Comparison of ENCODE assay signal across 8 cellular contexts in the genomic region with DNA sequence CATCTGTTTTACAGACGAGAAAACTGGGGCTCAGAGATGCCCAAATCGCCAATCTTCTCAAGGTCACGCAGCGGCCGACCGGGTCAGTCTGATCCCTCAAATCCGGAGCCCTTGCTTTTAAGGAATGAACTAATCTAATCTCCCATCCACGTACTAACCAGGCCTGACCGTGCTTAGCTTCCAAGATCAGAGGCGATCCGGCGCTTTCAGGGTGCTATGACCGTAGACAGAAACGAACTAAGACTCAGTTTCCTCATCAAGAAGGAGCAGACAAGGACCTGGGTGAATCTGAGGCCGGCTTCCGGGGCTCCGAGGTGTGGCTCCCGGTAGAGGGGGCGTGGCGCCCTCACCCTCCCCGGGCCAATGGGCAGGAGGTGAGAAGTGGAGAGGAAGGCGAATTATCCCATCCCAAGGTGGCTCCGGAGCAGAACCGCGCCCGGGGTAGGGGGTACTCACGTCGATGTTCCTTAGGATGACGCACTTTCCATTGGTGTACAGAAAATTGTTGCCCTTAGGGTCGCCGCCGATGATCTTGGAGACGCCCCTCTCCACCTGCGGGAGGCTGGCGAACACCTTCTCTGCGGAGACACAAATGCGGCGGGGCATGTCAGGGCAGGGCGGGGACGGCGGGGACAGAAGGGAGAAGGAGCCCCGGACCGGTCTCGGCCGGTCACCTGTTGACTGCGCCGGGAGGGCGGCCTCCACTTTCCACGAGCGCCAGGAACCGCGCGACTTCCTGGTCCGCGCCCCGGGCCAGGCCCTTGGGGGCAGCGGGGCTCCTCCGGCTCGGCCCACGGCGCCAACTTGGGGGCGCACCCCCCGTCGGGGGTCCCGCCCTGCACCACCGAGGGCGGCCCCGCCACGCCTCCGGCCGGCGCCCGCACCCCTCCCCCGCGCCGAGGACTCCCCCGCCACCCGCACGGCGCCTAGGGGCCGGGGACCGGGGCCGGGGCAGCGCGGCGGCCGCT. TPM values are rescaled to one million over a fixed set of nuclear protein-coding genes. Genes with fewer than 3 reads are reported as not detected.
DNase-seq lines count a peak whose midpoint lies in the region; ATAC-seq and TF ChIP-seq lines count a peak whose summit lies in the region.

No MANE protein-coding gene starts in this region.

- peak overlapping the region; percentile 90 for H3K27ac ChIP-seq in KOPT-K1 (ENCODE audit: low read depth, low read length, poor library complexity, severe bottlenecking)
- H3K27ac ChIP-seq in lower lobe of right lung: peak overlapping the region; percentile 99

- H3K27me3 Mint-ChIP-seq in chondrocyte (ENCODE audit: low read depth): no peaks in the 10 kb centered on the region

- H3K36me3 Mint-ChIP-seq in chondrocyte (ENCODE audit: low read depth): peaks cover 33% of the 10 kb centered on the region

- H3K9me3 ChIP-seq in KOPT-K1 (ENCODE audit: insufficient read depth, low read length, poor library complexity, severe bottlenecking): no peaks in the 10 kb centered on the region
- H3K9me3 ChIP-seq in lower lobe of right lung: no peaks in the 10 kb centered on the region

- peak overlapping the region; percentile 84 for H3K27ac Mint-ChIP-seq in chondrocyte (ENCODE audit: unreplicated experiment)

- peaks cover 48% of the 10 kb centered on the region for H3K36me3 ChIP-seq in KOPT-K1 (ENCODE audit: insufficient read depth, low read length)
- H3K36me3 ChIP-seq in lower lobe of right lung: peaks cover 46% of the 10 kb centered on the region

- H3K9me3 Mint-ChIP-seq in chondrocyte (ENCODE audit: low read depth): no peaks in the 10 kb centered on the region

- peak overlapping the region; percentile 86 for H3K4me3 ChIP-seq in lower lobe of right lung

- no peaks in the 10 kb centered on the region for H3K27me3 ChIP-seq in lower lobe of right lung (ENCODE audit: low read depth)

- peak overlapping the region; percentile 93 for H3K4me3 Mint-ChIP-seq in chondrocyte (ENCODE audit: unreplicated experiment)

- DNase-seq in GM10266 (ENCODE audit: extremely low spot score): peak; percentile 79
- no peak for DNase-seq in chondrocyte (ENCODE audit: low spot score)
- peak; percentile 81 for DNase-seq in lower lobe of right lung
- DNase-seq in stimulated activated CD8-positive, alpha-beta memory T cell treated with anti-CD3 and anti-CD28 coated beads, Interleukin-4, amount 100 ng/mL, for 24 hours (ENCODE audit: low read depth): peak; percentile 50
- DNase-seq in cortex of kidney (lab: John Stamatoyannopoulos, UW): no peak

- TF ChIP-seq CTCF in GM10266 (IDR thresholded peaks at IDR 0.05; ENCODE audit: control insufficient read depth, insufficient read depth, low read depth, missing control alignments) (no peak), chondrocyte (IDR thresholded peaks at IDR 0.05) (no peak), lower lobe of right lung (IDR thresholded peaks at IDR 0.05) (no peak)

- peak; percentile 35 for ATAC-seq in GM21786 (IDR thresholded peaks at IDR 0.05; ENCODE audit: unreplicated experiment)
- peak; percentile 48 to 59 for ATAC-seq in activated CD4-positive, CD25-positive, alpha-beta regulatory T cell treated with anti-CD3 and anti-CD28 coated beads, Interleukin-2, amount 50 U/mL, for 24 hours
- peak; percentile 34 to 54 for ATAC-seq in lower lobe of right lung

- peaks cover 66% of the 10 kb centered on the region for H3K4me1 Mint-ChIP-seq in chondrocyte (ENCODE audit: low read depth)

- H3K4me1 ChIP-seq in lower lobe of right lung: peaks cover 56% of the 10 kb centered on the region

- intact Hi-C loops in lower lobe of right lung (cut with DNase I): no loop called here

RNA-seq across cellular contexts. Expression of gene WDR1, which starts 0.7 kb away (rescaled TPM):
- 312 to 483 TPM (median 462 TPM) in 3 replicates for total RNA-seq in chondrocyte
- total RNA-seq in lower lobe of right lung: 233 TPM

Comparison
In these comparisons a context has a peak if more than half of its experiments do, and no peak if none do; other contexts are left out.
1. DNase-seq: peak in GM10266 (single experiment), lower lobe of right lung (single experiment) and stimulated activated CD8-positive, alpha-beta memory T cell treated with anti-CD3 and anti-CD28 coated beads, Interleukin-4, amount 100 ng/mL, for 24 hours (single experiment); none in chondrocyte (single experiment) and cortex of kidney (single experiment).
2. Peak in every context shown above with its lines, with median percentiles within 50 percentile points of each other: ATAC-seq.